ENCODE assay signal across 2 cellular contexts in the genomic region with DNA sequence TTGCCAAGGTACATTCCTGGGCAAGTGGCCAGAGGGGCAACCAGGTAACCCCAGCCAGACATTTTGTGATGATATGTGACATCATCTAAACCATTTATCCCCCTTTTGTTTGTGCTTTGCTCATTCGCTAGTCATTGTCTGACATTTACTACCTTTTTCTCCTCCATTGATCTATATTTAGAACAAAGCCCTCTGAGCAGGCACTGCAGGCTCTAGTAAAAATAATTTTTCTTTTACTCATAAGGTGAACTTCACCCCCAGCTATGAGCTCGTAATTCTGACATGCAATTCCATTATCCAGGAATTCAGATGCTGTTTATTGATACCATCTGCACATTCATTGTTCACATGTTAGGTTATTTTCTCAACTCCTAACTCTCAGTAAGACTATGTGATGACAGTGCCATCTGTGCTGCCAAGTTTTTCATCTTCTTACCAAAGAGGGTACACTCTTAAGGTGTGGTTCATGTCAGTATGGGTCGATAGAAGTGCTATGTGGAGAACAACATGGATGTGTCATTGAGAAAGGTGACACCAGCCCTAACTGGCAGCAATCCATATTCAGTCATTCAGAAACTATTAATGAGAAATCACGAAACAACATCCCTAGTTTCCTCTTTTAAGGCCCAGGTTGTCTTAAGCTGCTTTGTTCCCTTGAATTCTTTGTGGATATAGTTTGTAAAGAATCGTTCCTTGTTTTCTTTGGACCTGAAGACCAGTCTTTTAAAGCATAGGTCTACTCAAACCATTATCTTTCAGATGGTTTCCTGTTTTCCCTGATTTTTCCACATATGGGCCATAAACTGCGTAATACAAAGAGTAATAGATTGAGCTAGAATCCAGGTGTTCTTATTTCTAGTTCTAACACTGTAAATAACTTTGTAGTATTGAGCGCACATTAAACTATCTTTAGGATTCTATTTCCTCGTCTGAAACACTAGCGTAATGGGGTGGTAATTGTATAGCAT.
TF ChIP-seq lines count a peak whose summit lies in the region.

No MANE protein-coding gene starts in this region.

TF ChIP-seq in GM23338, 12 proteins besides CTCF, POLR2A, EP300 and RAD21 (continued from another document):
- TF ChIP-seq, protein P1, sequence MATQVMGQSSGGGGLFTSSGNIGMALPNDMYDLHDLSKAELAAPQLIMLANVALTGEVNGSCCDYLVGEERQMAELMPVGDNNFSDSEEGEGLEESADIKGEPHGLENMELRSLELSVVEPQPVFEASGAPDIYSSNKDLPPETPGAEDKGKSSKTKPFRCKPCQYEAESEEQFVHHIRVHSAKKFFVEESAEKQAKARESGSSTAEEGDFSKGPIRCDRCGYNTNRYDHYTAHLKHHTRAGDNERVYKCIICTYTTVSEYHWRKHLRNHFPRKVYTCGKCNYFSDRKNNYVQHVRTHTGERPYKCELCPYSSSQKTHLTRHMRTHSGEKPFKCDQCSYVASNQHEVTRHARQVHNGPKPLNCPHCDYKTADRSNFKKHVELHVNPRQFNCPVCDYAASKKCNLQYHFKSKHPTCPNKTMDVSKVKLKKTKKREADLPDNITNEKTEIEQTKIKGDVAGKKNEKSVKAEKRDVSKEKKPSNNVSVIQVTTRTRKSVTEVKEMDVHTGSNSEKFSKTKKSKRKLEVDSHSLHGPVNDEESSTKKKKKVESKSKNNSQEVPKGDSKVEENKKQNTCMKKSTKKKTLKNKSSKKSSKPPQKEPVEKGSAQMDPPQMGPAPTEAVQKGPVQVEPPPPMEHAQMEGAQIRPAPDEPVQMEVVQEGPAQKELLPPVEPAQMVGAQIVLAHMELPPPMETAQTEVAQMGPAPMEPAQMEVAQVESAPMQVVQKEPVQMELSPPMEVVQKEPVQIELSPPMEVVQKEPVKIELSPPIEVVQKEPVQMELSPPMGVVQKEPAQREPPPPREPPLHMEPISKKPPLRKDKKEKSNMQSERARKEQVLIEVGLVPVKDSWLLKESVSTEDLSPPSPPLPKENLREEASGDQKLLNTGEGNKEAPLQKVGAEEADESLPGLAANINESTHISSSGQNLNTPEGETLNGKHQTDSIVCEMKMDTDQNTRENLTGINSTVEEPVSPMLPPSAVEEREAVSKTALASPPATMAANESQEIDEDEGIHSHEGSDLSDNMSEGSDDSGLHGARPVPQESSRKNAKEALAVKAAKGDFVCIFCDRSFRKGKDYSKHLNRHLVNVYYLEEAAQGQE (IDR thresholded peaks at IDR 0.05; ENCODE audit: unreplicated experiment), result no peak
- TF ChIP-seq NANOG (IDR thresholded peaks at IDR 0.05; ENCODE audit: borderline replicate concordance) (no peak), EZH2 (IDR thresholded peaks at IDR 0.05; ENCODE audit: low read depth, unreplicated experiment) (no peak), ZNF114 (CRISPR knock-in tag; IDR thresholded peaks at IDR 0.05) (no peak), ZNF331 (CRISPR knock-in tag; IDR thresholded peaks at IDR 0.05; ENCODE audit: low read depth) (no peak), STAT1 (IDR thresholded peaks at IDR 0.05; ENCODE audit: unreplicated experiment) (no peak)
- TF ChIP-seq, protein P2, sequence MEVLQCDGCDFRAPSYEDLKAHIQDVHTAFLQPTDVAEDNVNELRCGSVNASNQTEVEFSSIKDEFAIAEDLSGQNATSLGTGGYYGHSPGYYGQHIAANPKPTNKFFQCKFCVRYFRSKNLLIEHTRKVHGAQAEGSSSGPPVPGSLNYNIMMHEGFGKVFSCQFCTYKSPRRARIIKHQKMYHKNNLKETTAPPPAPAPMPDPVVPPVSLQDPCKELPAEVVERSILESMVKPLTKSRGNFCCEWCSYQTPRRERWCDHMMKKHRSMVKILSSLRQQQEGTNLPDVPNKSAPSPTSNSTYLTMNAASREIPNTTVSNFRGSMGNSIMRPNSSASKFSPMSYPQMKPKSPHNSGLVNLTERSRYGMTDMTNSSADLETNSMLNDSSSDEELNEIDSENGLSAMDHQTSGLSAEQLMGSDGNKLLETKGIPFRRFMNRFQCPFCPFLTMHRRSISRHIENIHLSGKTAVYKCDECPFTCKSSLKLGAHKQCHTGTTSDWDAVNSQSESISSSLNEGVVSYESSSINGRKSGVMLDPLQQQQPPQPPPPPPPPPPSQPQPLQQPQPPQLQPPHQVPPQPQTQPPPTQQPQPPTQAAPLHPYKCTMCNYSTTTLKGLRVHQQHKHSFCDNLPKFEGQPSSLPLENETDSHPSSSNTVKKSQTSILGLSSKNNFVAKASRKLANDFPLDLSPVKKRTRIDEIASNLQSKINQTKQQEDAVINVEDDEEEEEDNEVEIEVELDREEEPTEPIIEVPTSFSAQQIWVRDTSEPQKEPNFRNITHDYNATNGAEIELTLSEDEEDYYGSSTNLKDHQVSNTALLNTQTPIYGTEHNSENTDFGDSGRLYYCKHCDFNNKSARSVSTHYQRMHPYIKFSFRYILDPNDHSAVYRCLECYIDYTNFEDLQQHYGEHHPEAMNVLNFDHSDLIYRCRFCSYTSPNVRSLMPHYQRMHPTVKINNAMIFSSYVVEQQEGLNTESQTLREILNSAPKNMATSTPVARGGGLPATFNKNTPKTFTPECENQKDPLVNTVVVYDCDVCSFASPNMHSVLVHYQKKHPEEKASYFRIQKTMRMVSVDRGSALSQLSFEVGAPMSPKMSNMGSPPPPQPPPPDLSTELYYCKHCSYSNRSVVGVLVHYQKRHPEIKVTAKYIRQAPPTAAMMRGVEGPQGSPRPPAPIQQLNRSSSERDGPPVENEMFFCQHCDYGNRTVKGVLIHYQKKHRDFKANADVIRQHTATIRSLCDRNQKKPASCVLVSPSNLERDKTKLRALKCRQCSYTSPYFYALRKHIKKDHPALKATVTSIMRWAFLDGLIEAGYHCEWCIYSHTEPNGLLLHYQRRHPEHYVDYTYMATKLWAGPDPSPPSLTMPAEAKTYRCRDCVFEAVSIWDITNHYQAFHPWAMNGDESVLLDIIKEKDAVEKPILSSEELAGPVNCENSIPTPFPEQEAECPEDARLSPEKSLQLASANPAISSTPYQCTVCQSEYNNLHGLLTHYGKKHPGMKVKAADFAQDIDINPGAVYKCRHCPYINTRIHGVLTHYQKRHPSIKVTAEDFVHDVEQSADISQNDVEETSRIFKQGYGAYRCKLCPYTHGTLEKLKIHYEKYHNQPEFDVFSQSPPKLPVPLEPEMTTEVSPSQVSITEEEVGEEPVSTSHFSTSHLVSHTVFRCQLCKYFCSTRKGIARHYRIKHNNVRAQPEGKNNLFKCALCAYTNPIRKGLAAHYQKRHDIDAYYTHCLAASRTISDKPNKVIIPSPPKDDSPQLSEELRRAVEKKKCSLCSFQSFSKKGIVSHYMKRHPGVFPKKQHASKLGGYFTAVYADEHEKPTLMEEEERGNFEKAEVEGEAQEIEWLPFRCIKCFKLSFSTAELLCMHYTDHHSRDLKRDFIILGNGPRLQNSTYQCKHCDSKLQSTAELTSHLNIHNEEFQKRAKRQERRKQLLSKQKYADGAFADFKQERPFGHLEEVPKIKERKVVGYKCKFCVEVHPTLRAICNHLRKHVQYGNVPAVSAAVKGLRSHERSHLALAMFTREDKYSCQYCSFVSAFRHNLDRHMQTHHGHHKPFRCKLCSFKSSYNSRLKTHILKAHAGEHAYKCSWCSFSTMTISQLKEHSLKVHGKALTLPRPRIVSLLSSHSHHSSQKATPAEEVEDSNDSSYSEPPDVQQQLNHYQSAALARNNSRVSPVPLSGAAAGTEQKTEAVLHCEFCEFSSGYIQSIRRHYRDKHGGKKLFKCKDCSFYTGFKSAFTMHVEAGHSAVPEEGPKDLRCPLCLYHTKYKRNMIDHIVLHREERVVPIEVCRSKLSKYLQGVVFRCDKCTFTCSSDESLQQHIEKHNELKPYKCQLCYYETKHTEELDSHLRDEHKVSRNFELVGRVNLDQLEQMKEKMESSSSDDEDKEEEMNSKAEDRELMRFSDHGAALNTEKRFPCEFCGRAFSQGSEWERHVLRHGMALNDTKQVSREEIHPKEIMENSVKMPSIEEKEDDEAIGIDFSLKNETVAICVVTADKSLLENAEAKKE (CRISPR knock-in tag; IDR thresholded peaks at IDR 0.05), result no peak

TF ChIP-seq in HEK293T, 16 proteins besides CTCF, POLR2A, EP300 and RAD21 (continued from another document):
- TF ChIP-seq, protein P3, sequence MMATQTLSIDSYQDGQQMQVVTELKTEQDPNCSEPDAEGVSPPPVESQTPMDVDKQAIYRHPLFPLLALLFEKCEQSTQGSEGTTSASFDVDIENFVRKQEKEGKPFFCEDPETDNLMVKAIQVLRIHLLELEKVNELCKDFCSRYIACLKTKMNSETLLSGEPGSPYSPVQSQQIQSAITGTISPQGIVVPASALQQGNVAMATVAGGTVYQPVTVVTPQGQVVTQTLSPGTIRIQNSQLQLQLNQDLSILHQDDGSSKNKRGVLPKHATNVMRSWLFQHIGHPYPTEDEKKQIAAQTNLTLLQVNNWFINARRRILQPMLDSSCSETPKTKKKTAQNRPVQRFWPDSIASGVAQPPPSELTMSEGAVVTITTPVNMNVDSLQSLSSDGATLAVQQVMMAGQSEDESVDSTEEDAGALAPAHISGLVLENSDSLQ (IDR thresholded peaks at IDR 0.05), result no peak
